31 cellular contexts compared by ENCODE assay signal in the genomic region with DNA sequence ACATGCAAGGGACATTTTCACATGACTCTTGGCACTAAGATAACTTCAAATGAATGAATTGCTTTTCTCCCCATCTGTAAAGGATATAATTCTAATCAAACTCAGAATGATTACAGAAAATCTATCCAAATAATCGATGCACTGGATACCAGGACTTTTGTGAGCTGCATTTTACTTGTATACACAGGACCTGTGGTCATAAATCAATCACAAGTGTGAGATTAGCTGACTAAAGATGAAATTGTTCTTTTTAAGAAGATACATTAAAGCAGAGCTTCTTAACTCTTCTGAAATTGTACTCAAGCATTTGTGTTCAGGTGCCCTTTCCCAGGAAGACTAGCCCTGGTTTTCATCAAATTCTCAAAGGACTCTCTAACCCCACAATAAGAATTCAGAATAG.
"Had no signal": no experiment of that assay in that cellular context is flagged by ENCODE, and none has a peak within 500 bp of the region (broad histone marks: within the 10 kb centered on the region; RNA-seq: fewer than 3 reads in every experiment).

No MANE protein-coding gene starts in this region.

- DNase-seq: colonic mucosa; effector CD8-positive, alpha-beta T cell; endodermal cell; foreskin fibroblast; heart right ventricle; hippocampal formation; left cardiac atrium; left lung; mesenchymal stem cell; mucosa of descending colon; naive B cell; right cardiac atrium; sigmoid colon; stimulated activated CD4-positive, alpha-beta T cell treated with anti-CD3 and anti-CD28 coated beads, Interleukin-2, amount 100 ng/mL, for 24 hours; stimulated activated CD4-positive, alpha-beta T cell treated with anti-CD3 and anti-CD28 coated beads, Interleukin-4, amount 100 ng/mL, for 24 hours; stimulated activated naive B cell treated with anti-CD40 and anti-IgM and Interleukin-4, amounts not matched to agents 10 μg/mL and 1 μg/mL and 100 μg/mL, for 72 hours; transverse colon; upper lobe of right lung; uterus had no signal

- ATAC-seq: esophagus mucosa; gastroesophageal sphincter; heart right ventricle; left cardiac atrium; left lung; mucosa of descending colon; natural killer cell treated with Interleukin-12 subunit alpha and Interleukin-12 subunit beta and Interleukin-15 and Interleukin-18, amount 100 ng/mL, for 72 hours; right cardiac atrium; stimulated activated naive B cell treated with anti-CD40 and anti-IgM and Interleukin-4, amounts not matched to agents 10 μg/mL and 1 μg/mL and 100 μg/mL, for 72 hours; upper lobe of right lung had no signal

- H3K27ac ChIP-seq: colonic mucosa, epithelial cell of prostate, gastroesophageal sphincter, heart right ventricle, left lung, parathyroid adenoma, prostate gland, sigmoid colon, thoracic aorta, transverse colon, upper lobe of right lung, uterus had no signal

- H3K27ac Mint-ChIP-seq: dendritic cell treated with granulocyte-macrophage colony-stimulating factor and Interleukin-4, amounts not matched to agents 40 ng/mL and 50 ng/mL, for 4 days; endodermal cell; mesothelial cell of epicardium; natural killer cell treated with Interleukin-12 subunit alpha and Interleukin-12 subunit beta and Interleukin-15 and Interleukin-18, amount 100 ng/mL, for 72 hours; stimulated activated naive B cell treated with anti-CD40 and anti-IgM and Interleukin-4, amounts not matched to agents 10 μg/mL and 1 μg/mL and 100 μg/mL, for 72 hours; stimulated activated naive CD8-positive, alpha-beta T cell treated with anti-CD3 and anti-CD28 coated beads, Interleukin-15, Interleukin-2, amounts not matched to agents 100 ng/mL and 50 ng/mL, for 24 hours had no signal

- H3K9me3 Mint-ChIP-seq: dendritic cell treated with granulocyte-macrophage colony-stimulating factor and Interleukin-4, amounts not matched to agents 40 ng/mL and 50 ng/mL, for 4 days; endodermal cell; mesothelial cell of epicardium; naive B cell; natural killer cell treated with Interleukin-12 subunit alpha and Interleukin-12 subunit beta and Interleukin-15 and Interleukin-18, amount 100 ng/mL, for 72 hours; neural crest cell; stimulated activated naive B cell treated with anti-CD40 and anti-IgM and Interleukin-4, amounts not matched to agents 10 μg/mL and 1 μg/mL and 100 μg/mL, for 72 hours; stimulated activated naive CD8-positive, alpha-beta T cell treated with anti-CD3 and anti-CD28 coated beads, Interleukin-15, Interleukin-2, amounts not matched to agents 100 ng/mL and 50 ng/mL, for 24 hours had no signal

- H3K36me3 Mint-ChIP-seq: natural killer cell treated with Interleukin-12 subunit alpha and Interleukin-12 subunit beta and Interleukin-15 and Interleukin-18, amount 100 ng/mL, for 72 hours had no signal

- H3K4me3 Mint-ChIP-seq: dendritic cell treated with granulocyte-macrophage colony-stimulating factor and Interleukin-4, amounts not matched to agents 40 ng/mL and 50 ng/mL, for 4 days; endodermal cell; mesothelial cell of epicardium; naive B cell; natural killer cell treated with Interleukin-12 subunit alpha and Interleukin-12 subunit beta and Interleukin-15 and Interleukin-18, amount 100 ng/mL, for 72 hours; neural crest cell; stimulated activated naive B cell treated with anti-CD40 and anti-IgM and Interleukin-4, amounts not matched to agents 10 μg/mL and 1 μg/mL and 100 μg/mL, for 72 hours; stimulated activated naive CD8-positive, alpha-beta T cell treated with anti-CD3 and anti-CD28 coated beads, Interleukin-15, Interleukin-2, amounts not matched to agents 100 ng/mL and 50 ng/mL, for 24 hours had no signal

- H3K9ac ChIP-seq: parathyroid adenoma had no signal

- H3K36me3 ChIP-seq: prostate gland, uterus had no signal

- H2AFZ ChIP-seq: parathyroid adenoma had no signal

- H3K4me3 ChIP-seq: colonic mucosa, gastroesophageal sphincter, heart right ventricle, left lung, mucosa of descending colon, prostate gland, sigmoid colon, thoracic aorta, transverse colon, upper lobe of right lung, uterus had no signal

- H3K79me2 ChIP-seq: parathyroid adenoma had no signal

- FAIRE-seq: islet of Langerhans had no signal

- H3K4me1 ChIP-seq: colonic mucosa, gastroesophageal sphincter, left lung, parathyroid adenoma, prostate gland, sigmoid colon, transverse colon, upper lobe of right lung, uterus had no signal

- H3K9me3 ChIP-seq: colonic mucosa, gastroesophageal sphincter, heart right ventricle, left lung, mucosa of descending colon, prostate gland, sigmoid colon, thoracic aorta, transverse colon, upper lobe of right lung, uterus had no signal

- H3K4me1 Mint-ChIP-seq: endodermal cell, mesothelial cell of epicardium had no signal

- H3K27me3 ChIP-seq: colonic mucosa, gastroesophageal sphincter, heart right ventricle, left lung, sigmoid colon, transverse colon, upper lobe of right lung, uterus had no signal
